In the genomic region with DNA sequence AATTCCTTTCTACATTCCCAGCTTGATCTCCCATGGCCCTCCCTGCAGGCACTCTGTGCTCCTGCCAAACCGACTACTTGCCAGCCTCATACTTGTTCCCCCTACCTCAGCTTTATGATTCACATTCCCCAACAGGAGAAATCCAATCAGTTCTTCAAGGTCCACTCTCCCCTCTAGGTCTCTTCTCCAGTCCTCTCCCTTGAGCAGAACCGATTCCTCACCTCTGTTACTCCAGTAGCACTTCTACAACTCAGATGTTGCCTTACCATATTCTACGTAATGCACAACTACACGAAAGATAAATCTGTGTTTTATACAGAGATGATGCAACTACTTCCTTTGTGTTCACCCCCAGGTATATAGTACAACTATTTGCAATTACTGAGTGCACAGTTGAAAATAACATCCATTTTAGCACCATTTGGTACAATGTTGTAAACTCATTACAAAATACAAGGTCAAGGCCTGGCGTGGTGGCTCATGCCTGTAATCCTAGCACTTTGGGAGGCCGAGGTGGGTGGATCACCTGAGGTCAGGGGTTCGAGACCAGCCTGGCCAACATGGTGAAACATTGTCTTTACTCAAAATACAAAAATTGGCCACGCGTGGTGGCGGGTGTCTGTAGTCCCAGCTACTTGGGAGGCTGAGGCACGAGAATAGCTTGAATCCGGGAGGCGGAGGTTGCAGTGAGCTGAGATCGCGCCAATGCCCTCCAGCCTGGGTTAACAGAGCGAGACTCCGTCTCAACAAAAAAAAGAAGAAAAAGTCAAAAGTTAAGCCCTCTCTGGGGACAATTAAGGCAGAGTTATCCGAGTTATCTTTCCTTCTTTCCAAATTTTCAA, we compare ENCODE assay signal across 1 cellular context.
TF ChIP-seq lines count a peak whose summit lies in the region.

No MANE protein-coding gene starts in this region.

TF ChIP-seq in HepG2, 621 proteins besides CTCF, POLR2A, EP300 and RAD21 (continued from another document):
- TF ChIP-seq AKNA (CRISPR knock-in tag; IDR thresholded peaks at IDR 0.05; ENCODE audit: borderline replicate concordance) (no peak), LCORL (IDR thresholded peaks at IDR 0.05) (no peak), LCORL (CRISPR knock-in tag; IDR thresholded peaks at IDR 0.05) (0 out of 2 replicates have a peak, but pooled peaks have one; percentile 22), KMT2A (CRISPR knock-in tag; IDR thresholded peaks at IDR 0.05) (peak; percentile 44; the same call in 1 of the 2 replicates), ATF7 (IDR thresholded peaks at IDR 0.05) (0 out of 2 replicates have a peak, but pooled peaks have one; percentile 18), ATF7 (CRISPR knock-in tag; IDR thresholded peaks at IDR 0.05) (no peak), TOPORS (CRISPR knock-in tag; IDR thresholded peaks at IDR 0.05) (no peak), ADNP (CRISPR knock-in tag; IDR thresholded peaks at IDR 0.05) (peak; percentile 49; the same call in 1 of the 2 replicates), ZMYM3 (CRISPR knock-in tag; IDR thresholded peaks at IDR 0.05) (peak; percentile 57), ZNF460 (CRISPR knock-in tag; IDR thresholded peaks at IDR 0.05; ENCODE audit: borderline replicate concordance) (peak; percentile 42; the same call in 1 of the 2 replicates)
- TF ChIP-seq, protein P1, sequence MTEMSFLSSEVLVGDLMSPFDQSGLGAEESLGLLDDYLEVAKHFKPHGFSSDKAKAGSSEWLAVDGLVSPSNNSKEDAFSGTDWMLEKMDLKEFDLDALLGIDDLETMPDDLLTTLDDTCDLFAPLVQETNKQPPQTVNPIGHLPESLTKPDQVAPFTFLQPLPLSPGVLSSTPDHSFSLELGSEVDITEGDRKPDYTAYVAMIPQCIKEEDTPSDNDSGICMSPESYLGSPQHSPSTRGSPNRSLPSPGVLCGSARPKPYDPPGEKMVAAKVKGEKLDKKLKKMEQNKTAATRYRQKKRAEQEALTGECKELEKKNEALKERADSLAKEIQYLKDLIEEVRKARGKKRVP (CRISPR knock-in tag; IDR thresholded peaks at IDR 0.05), result peak in 1 of 2 experiments; percentile 82; a peak in 2 of 4 replicates
